In genomic region chr13:43698009-43698408, GRCh38 we compare ENCODE assay signal across 18 cellular contexts.
A peak's percentile ranks its signal among the peaks of the same experiment; 100 is the strongest.
DNase-seq lines count a peak whose midpoint lies in the region; ATAC-seq, FAIRE-seq and TF ChIP-seq lines count a peak whose summit lies in the region.
"Had no signal": no experiment of that assay in that cellular context is flagged by ENCODE, and none has a peak within 500 bp of the region (broad histone marks: within the 10 kb centered on the region; RNA-seq: fewer than 3 reads in every experiment).

No MANE protein-coding gene starts in this region.

- no peaks in the 10 kb centered on the region for H3K4me1 Mint-ChIP-seq in activated T-cell treated with anti-CD3 and anti-CD28 coated beads, Interleukin-2, amount 50 U/mL, for 24 hours (ENCODE audit: low read depth)
- no peaks in the 10 kb centered on the region for H3K4me1 Mint-ChIP-seq in activated T-helper 1 cell treated with anti-CD3 and anti-CD28 coated beads, Interleukin-12 subunit alpha, Interleukin-12 subunit beta, Interleukin-2, Interleukin-4 antibody, amounts not matched to agents 30 ng/mL and 10 ng/mL and 1 ng/mL, durations not matched to agents 14 hours and 24 hours and 36 hours (ENCODE audit: low read depth)

- no peak for TF ChIP-seq POLR2A in body of pancreas (IDR thresholded peaks at IDR 0.05)

- H3K4me3 ChIP-seq in smooth muscle cell (no peak overlapping the region), body of pancreas (no peak overlapping the region)
- H3K4me3 ChIP-seq: BLaER1 treated with 17β-estradiol and CSF1 and Interleukin-3, amounts not matched to agents 10 nM and 100 nM; K562 had no signal

- no peaks in the 10 kb centered on the region for H3K36me3 Mint-ChIP-seq in activated T-cell treated with anti-CD3 and anti-CD28 coated beads, Interleukin-2, amount 50 U/mL, for 24 hours (ENCODE audit: low read depth)
- H3K36me3 Mint-ChIP-seq in activated T-helper 1 cell treated with anti-CD3 and anti-CD28 coated beads, Interleukin-12 subunit alpha, Interleukin-12 subunit beta, Interleukin-2, Interleukin-4 antibody, amounts not matched to agents 30 ng/mL and 10 ng/mL and 1 ng/mL, durations not matched to agents 14 hours and 24 hours and 36 hours (ENCODE audit: low read depth): no peaks in the 10 kb centered on the region

- no peak overlapping the region for H3K4me3 Mint-ChIP-seq in activated T-cell treated with anti-CD3 and anti-CD28 coated beads, Interleukin-2, amount 50 U/mL, for 24 hours
- peak overlapping the region; percentile 49 for H3K4me3 Mint-ChIP-seq in activated T-helper 1 cell treated with anti-CD3 and anti-CD28 coated beads, Interleukin-12 subunit alpha, Interleukin-12 subunit beta, Interleukin-2, Interleukin-4 antibody, amounts not matched to agents 30 ng/mL and 10 ng/mL and 1 ng/mL, durations not matched to agents 14 hours and 24 hours and 36 hours

- DNase-seq in activated T-cell treated with anti-CD3 and anti-CD28 coated beads, Interleukin-2, amount 50 U/mL, for 24 hours: no peak
- DNase-seq in activated T-cell treated with anti-CD3 and anti-CD28 coated beads for 4 hours (no peak), GM18507 (ENCODE audit: extremely low spot score, insufficient read length, low read depth) (no peak), smooth muscle cell (lab: John Stamatoyannopoulos, UW; ENCODE audit: unreplicated experiment) (no peak), body of pancreas (no peak)
- DNase-seq in activated T-helper 1 cell treated with anti-CD3 and anti-CD28 coated beads, Interleukin-12 subunit alpha, Interleukin-12 subunit beta, Interleukin-2, Interleukin-4 antibody, amounts not matched to agents 30 ng/mL and 10 ng/mL and 1 ng/mL, durations not matched to agents 14 hours and 24 hours and 36 hours (ENCODE audit: low spot score): no peak
- DNase-seq in stimulated activated CD4-positive, alpha-beta T cell treated with anti-CD3 and anti-CD28 coated beads, Interleukin-12 subunit alpha, Interleukin-12 subunit beta, amount 100 ng/mL, for 4 hours: no peak
- DNase-seq: 8988T, DMS 273 treated with DMSO at 0.1 percent for 48 hours, NCI-H187, NCI-H446, NCI-H774, Right ventricle myocardium superior had no signal

- H3K4me2 ChIP-seq in smooth muscle cell: peak overlapping the region; percentile 38
- H3K4me2 ChIP-seq: BLaER1 treated with 17β-estradiol and CSF1 and Interleukin-3, amounts not matched to agents 10 nM and 100 nM had no signal

- peak; percentile 9 for FAIRE-seq in GM18507 (lab: Jason Lieb, UNC)
- FAIRE-seq: HTR-8/SVneo, K562 had no signal

- peaks cover 35% of the 10 kb centered on the region for H3K27me3 Mint-ChIP-seq in activated T-cell treated with anti-CD3 and anti-CD28 coated beads, Interleukin-2, amount 50 U/mL, for 24 hours
- peaks cover 7% of the 10 kb centered on the region for H3K27me3 Mint-ChIP-seq in activated T-helper 1 cell treated with anti-CD3 and anti-CD28 coated beads, Interleukin-12 subunit alpha, Interleukin-12 subunit beta, Interleukin-2, Interleukin-4 antibody, amounts not matched to agents 30 ng/mL and 10 ng/mL and 1 ng/mL, durations not matched to agents 14 hours and 24 hours and 36 hours (ENCODE audit: insufficient read depth)

- H3K36me3 ChIP-seq in smooth muscle cell (ENCODE audit: low read depth) (no peaks in the 10 kb centered on the region), body of pancreas (replicated peaks in 1 of 2; ENCODE audit: insufficient read depth in 1 of 2, low read depth in 2 of 2) (no peaks in the 10 kb centered on the region)
- H3K36me3 ChIP-seq: BLaER1 treated with 17β-estradiol and CSF1 and Interleukin-3, amounts not matched to agents 10 nM and 100 nM had no signal

- intact Hi-C loops in activated T-helper 1 cell treated with anti-CD3 and anti-CD28 coated beads, Interleukin-12 subunit alpha, Interleukin-12 subunit beta, Interleukin-2, Interleukin-4 antibody, amounts not matched to agents 30 ng/mL and 10 ng/mL and 1 ng/mL, durations not matched to agents 14 hours and 24 hours and 36 hours (cut with micrococcal nuclease): no loop called here
- intact Hi-C loops in body of pancreas (cut with DNase I): no loop called here

- H3K4me1 ChIP-seq in smooth muscle cell (ENCODE audit: low read depth) (peaks cover 12% of the 10 kb centered on the region), body of pancreas (peaks cover 20% of the 10 kb centered on the region)
- H3K4me1 ChIP-seq: BLaER1 treated with 17β-estradiol and CSF1 and Interleukin-3, amounts not matched to agents 10 nM and 100 nM had no signal

- ATAC-seq in HG03442 (IDR thresholded peaks at IDR 0.05; ENCODE audit: unreplicated experiment): no peak
- ATAC-seq in body of pancreas: no peak
- ATAC-seq: HCT116, K562 had no signal

- no peaks in the 10 kb centered on the region for H3K27me3 ChIP-seq in smooth muscle cell (ENCODE audit: low read depth)
- no peaks in the 10 kb centered on the region for H3K27me3 ChIP-seq in body of pancreas
- H3K27me3 ChIP-seq: BLaER1 treated with 17β-estradiol and CSF1 and Interleukin-3, amounts not matched to agents 10 nM and 100 nM had no signal

- peaks cover 5% of the 10 kb centered on the region for H3F3A ChIP-seq in smooth muscle cell (ENCODE audit: low read depth)

- no peaks in the 10 kb centered on the region for H4K20me1 ChIP-seq in smooth muscle cell (ENCODE audit: low read depth)
- H4K20me1 ChIP-seq: BLaER1 treated with 17β-estradiol and CSF1 and Interleukin-3, amounts not matched to agents 10 nM and 100 nM had no signal

- H3K27ac Mint-ChIP-seq in activated T-cell treated with anti-CD3 and anti-CD28 coated beads, Interleukin-2, amount 50 U/mL, for 24 hours: peak overlapping the region; percentile 39
- H3K27ac Mint-ChIP-seq in activated T-helper 1 cell treated with anti-CD3 and anti-CD28 coated beads, Interleukin-12 subunit alpha, Interleukin-12 subunit beta, Interleukin-2, Interleukin-4 antibody, amounts not matched to agents 30 ng/mL and 10 ng/mL and 1 ng/mL, durations not matched to agents 14 hours and 24 hours and 36 hours: no peak overlapping the region

- H3K27ac ChIP-seq in smooth muscle cell (ENCODE audit: low read depth): peak overlapping the region; percentile 49
- H3K27ac ChIP-seq in body of pancreas: no peak overlapping the region
- H3K27ac ChIP-seq: BLaER1 treated with 17β-estradiol and CSF1 and Interleukin-3, amounts not matched to agents 10 nM and 100 nM had no signal

- H2AFZ ChIP-seq in smooth muscle cell (ENCODE audit: low read depth): no peak overlapping the region

- no peak overlapping the region for H3K9ac ChIP-seq in smooth muscle cell (ENCODE audit: low read depth)
- H3K9ac ChIP-seq: BLaER1 treated with 17β-estradiol and CSF1 and Interleukin-3, amounts not matched to agents 10 nM and 100 nM had no signal

- H3K9me3 ChIP-seq in smooth muscle cell (replicated peaks; ENCODE audit: low read depth): no peaks in the 10 kb centered on the region
- no peaks in the 10 kb centered on the region for H3K9me3 ChIP-seq in body of pancreas
- H3K9me3 ChIP-seq: BLaER1 treated with 17β-estradiol and CSF1 and Interleukin-3, amounts not matched to agents 10 nM and 100 nM had no signal

- no peaks in the 10 kb centered on the region for H3K9me3 Mint-ChIP-seq in activated T-cell treated with anti-CD3 and anti-CD28 coated beads, Interleukin-2, amount 50 U/mL, for 24 hours
- no peaks in the 10 kb centered on the region for H3K9me3 Mint-ChIP-seq in activated T-helper 1 cell treated with anti-CD3 and anti-CD28 coated beads, Interleukin-12 subunit alpha, Interleukin-12 subunit beta, Interleukin-2, Interleukin-4 antibody, amounts not matched to agents 30 ng/mL and 10 ng/mL and 1 ng/mL, durations not matched to agents 14 hours and 24 hours and 36 hours

- 92% methylated on average over 2 of the region's 2 CpGs for WGBS in smooth muscle cell (ENCODE audit: low lambda C conversion rate)
- WGBS in body of pancreas, 2 donors: 79 to 92% methylated on average over 2 of the region's 2 CpGs

- TF ChIP-seq CTCF in smooth muscle cell (IDR thresholded peaks at IDR 0.05; ENCODE audit: borderline replicate concordance, insufficient read depth, poor library complexity, severe bottlenecking): no peak
- TF ChIP-seq CTCF in body of pancreas (IDR thresholded peaks at IDR 0.05): no peak

- H3K79me2 ChIP-seq in smooth muscle cell (ENCODE audit: low read depth): no peaks in the 10 kb centered on the region
